10 cellular contexts compared by ENCODE assay signal in the genomic region with DNA sequence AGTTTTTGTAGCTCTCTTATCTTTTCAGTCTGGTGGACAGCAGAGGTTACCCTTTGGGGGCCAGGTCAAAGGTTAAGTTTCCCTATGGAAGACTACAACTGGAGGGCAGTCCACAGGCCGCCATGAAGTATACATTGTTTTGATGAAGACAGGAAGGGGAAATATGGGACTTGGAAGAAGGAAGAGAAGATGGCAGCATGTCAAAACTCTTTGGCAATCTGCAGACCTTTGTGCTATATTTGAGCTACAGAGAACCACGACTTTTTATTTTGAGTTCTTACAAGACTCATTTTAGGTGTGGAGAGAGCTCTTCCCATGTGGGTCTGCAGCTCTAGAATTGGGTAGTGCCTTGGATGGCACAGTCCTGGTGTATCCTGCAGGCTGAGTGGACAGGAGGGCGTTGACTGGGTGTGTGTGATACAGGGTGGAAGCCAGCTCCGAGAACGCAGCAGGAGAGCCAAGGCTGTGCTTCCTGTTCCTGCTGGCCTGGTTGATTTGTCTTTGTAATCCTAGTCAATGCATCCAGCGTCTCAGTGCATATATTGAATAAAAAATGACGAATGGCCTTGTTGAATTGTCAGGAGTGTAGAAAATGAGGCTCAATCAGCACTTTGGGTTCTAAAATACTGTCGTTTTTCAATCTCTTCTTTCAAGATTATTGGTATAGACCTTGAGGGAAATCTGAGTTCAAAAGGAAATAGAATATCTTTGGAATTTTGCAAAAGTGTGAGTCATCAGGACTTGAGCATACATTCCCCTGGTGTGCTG. TPM values are rescaled to one million over a fixed set of nuclear protein-coding genes. Genes with fewer than 3 reads are reported as not detected.
DNase-seq lines count a peak whose midpoint lies in the region; ATAC-seq and TF ChIP-seq lines count a peak whose summit lies in the region.
"Had no signal": no experiment of that assay in that cellular context is flagged by ENCODE, and none has a peak within 500 bp of the region (broad histone marks: within the 10 kb centered on the region; RNA-seq: fewer than 3 reads in every experiment).

No MANE protein-coding gene starts in this region.

- H3K9me3 ChIP-seq in gastrocnemius medialis (no peaks in the 10 kb centered on the region), WERI-Rb-1 (ENCODE audit: severe bottlenecking) (no peaks in the 10 kb centered on the region), Karpas-422 (ENCODE audit: low read length) (no peaks in the 10 kb centered on the region)

- no peak overlapping the region for H3K4me2 ChIP-seq in Karpas-422 (ENCODE audit: low read depth, low read length, poor library complexity, severe bottlenecking)

- no peak for TF ChIP-seq CTCF in RWPE1 (conservative IDR thresholded peaks at IDR 0.05; ENCODE audit: low read depth)
- no peak for TF ChIP-seq CTCF in fibroblast of mammary gland (conservative IDR thresholded peaks at IDR 0.05; ENCODE audit: control insufficient read depth, insufficient read depth, low read depth, low read length)
- TF ChIP-seq CTCF in gastrocnemius medialis (IDR thresholded peaks at IDR 0.05 in 4 of 5, conservative IDR thresholded peaks at IDR 0.05 in 1 of 5): no peak
- no peak for TF ChIP-seq CTCF in WERI-Rb-1 (IDR thresholded peaks at IDR 0.05; ENCODE audit: low read depth, low read length)

- peaks cover 51 to 78% of the 10 kb centered on the region in 2 donors for H3K4me1 ChIP-seq in gastrocnemius medialis
- peaks cover 9% of the 10 kb centered on the region for H3K4me1 ChIP-seq in Karpas-422 (ENCODE audit: low read length)

- H3K9me2 ChIP-seq in Karpas-422 (replicated peaks; ENCODE audit: insufficient read depth, low read length): no peaks in the 10 kb centered on the region

- DNase-seq in NCI-H1417 (lab: John Stamatoyannopoulos, UW) (peak in 2 of 3 experiments; percentile 1 to 11), NCI-H1417 treated with DMSO at 0.1 percent for 48 hours (lab: John Stamatoyannopoulos, UW) (no peak), RWPE1 (ENCODE audit: low spot score) (peak; percentile 71), fibroblast of mammary gland (ENCODE audit: low read depth) (peak; percentile 37), gastrocnemius medialis (no peak), WERI-Rb-1 (no peak), superior temporal gyrus (ENCODE audit: extremely low spot score) (no peak), Karpas-422 (no peak)
- DNase-seq: activated CD4-positive, CD25-positive, alpha-beta regulatory T cell treated with anti-CD3 and anti-CD28 coated beads, Interleukin-2, amount 50 U/mL, for 72 hours; occipital lobe had no signal

- intact Hi-C loops in gastrocnemius medialis (cut with DNase I; ENCODE audit: low total_unique reads): no loop called here

- no peaks in the 10 kb centered on the region for H4K20me1 ChIP-seq in Karpas-422 (ENCODE audit: insufficient read depth, low read depth, low read length)

- CTCF ChIA-PET in RWPE1 (lab: Yijun Ruan, JAX): no interaction called here

- H3K27me3 ChIP-seq in gastrocnemius medialis (no peaks in the 10 kb centered on the region), WERI-Rb-1 (ENCODE audit: insufficient read depth, low read depth, severe bottlenecking) (no peaks in the 10 kb centered on the region), Karpas-422 (ENCODE audit: low read length) (no peaks in the 10 kb centered on the region)

- no peak overlapping the region for H2AFZ ChIP-seq in Karpas-422 (ENCODE audit: low read length)

- H3K27ac ChIP-seq in RWPE1: peak overlapping the region; percentile 89
- H3K27ac ChIP-seq in gastrocnemius medialis: peak overlapping the region in 2 of 4 donors; percentile 8 to 27
- H3K27ac ChIP-seq in WERI-Rb-1: no peak overlapping the region
- H3K27ac ChIP-seq in Karpas-422 (ENCODE audit: low read length): no peak overlapping the region

- POLR2A ChIA-PET in RWPE1 (lab: Yijun Ruan, JAX; ENCODE audit: low non-redundant PET): no interaction called here

- ATAC-seq in gastrocnemius medialis: peak; percentile 23 to 28

- H3K79me2 ChIP-seq in Karpas-422 (ENCODE audit: low read length): no peaks in the 10 kb centered on the region

- no peak overlapping the region for H3K9ac ChIP-seq in Karpas-422 (ENCODE audit: low read length)

- in situ Hi-C loops in gastrocnemius medialis (cut with MboI; ENCODE audit: low sequenced_read_pairs in 4 of 4): no loop called here

- H3K36me3 ChIP-seq in gastrocnemius medialis (no peaks in the 10 kb centered on the region), WERI-Rb-1 (no peaks in the 10 kb centered on the region), Karpas-422 (ENCODE audit: insufficient read depth, low read length) (no peaks in the 10 kb centered on the region)

- H3K4me3 ChIP-seq in fibroblast of mammary gland (ENCODE audit: control insufficient read depth, low read depth, low read length) (no peak overlapping the region), gastrocnemius medialis (no peak overlapping the region), WERI-Rb-1 (ENCODE audit: low read depth, low read length) (no peak overlapping the region), Karpas-422 (ENCODE audit: low read length) (no peak overlapping the region)

- no peak for TF ChIP-seq POLR2A in gastrocnemius medialis (IDR thresholded peaks at IDR 0.05)

RNA-seq across cellular contexts. Expression of a gene that starts 11.5 kb away (rescaled TPM):
- 10 to 100 TPM; 22.5 to 40.6 (median 29.2) TPM for total RNA-seq in gastrocnemius medialis
- total RNA-seq in Karpas-422 (2014; rRNA removed; shearing (Covaris generic); ENCODE audit: low replicate concordance): 0.37 and 0.94 TPM in 2 replicates

Comparison
In these comparisons a context has a peak if more than half of its experiments do, and no peak if none do; other contexts are left out.
1. DNase-seq: peak in NCI-H1417 (2 of 3), RWPE1 (single experiment) and fibroblast of mammary gland (single experiment); none in NCI-H1417 treated with DMSO at 0.1 percent for 48 hours (single experiment), gastrocnemius medialis (0 of 2), WERI-Rb-1 (single experiment), superior temporal gyrus (single experiment) and Karpas-422 (single experiment).
2. RNA of a gene that starts 11.5 kb away (total RNA-seq): 22.5 to 40.6 TPM in gastrocnemius medialis; 0.37 to 0.94 TPM in Karpas-422; every median in the first group is over 10 times any median in the second.